In the genomic region with DNA sequence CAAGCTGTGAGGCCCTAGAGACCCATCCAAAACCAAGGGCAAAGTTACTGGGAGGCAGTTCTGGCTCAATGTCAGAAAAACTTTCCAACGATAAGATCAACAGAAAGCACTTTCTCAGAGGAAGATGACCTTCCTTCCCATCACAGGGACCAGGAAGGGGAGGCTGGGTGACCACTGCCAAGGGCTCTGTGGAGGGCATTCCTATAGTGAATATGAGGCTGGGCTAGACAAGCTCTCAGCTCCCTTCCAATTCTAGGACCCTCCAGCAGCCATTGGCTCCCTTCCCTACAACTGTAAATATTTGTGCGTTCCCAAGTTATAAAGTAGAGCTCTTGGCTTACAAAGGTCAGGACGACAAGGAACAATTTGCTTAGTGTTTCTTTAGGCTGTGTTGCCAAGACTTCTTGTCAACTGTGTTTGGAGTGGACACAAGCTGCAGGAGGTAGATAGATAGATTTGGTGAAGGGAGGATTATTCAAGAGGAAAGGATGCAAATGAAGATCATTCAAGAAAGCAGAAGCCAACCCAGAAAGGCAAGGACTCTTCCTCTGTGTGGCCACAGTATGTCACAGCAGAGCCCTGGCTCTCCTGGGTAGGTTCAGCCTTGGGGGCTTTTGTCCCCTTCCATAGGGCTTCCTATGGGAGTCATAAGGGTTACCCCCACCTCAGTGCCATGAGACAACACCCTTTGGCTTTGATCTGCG, we compare ENCODE assay signal across 19 cellular contexts.
DNase-seq lines count a peak whose midpoint lies in the region; ATAC-seq and TF ChIP-seq lines count a peak whose summit lies in the region.
"Had no signal": no experiment of that assay in that cellular context is flagged by ENCODE, and none has a peak within 500 bp of the region (broad histone marks: within the 10 kb centered on the region; RNA-seq: fewer than 3 reads in every experiment).

No MANE protein-coding gene starts in this region.

- H4K20me1 ChIP-seq in SU-DHL-6 (ENCODE audit: low read depth, low read length) (no peaks in the 10 kb centered on the region), smooth muscle cell (ENCODE audit: low read depth) (no peaks in the 10 kb centered on the region)

- H3F3A ChIP-seq in SU-DHL-6 (ENCODE audit: insufficient read depth): peaks cover 34% of the 10 kb centered on the region
- peaks cover 18% of the 10 kb centered on the region for H3F3A ChIP-seq in smooth muscle cell (ENCODE audit: low read depth)

- peak overlapping the region; percentile 98 for H3K27ac ChIP-seq in SU-DHL-6 (ENCODE audit: low read depth, low read length)
- no peak overlapping the region for H3K27ac ChIP-seq in smooth muscle cell (ENCODE audit: low read depth)

- H3K4me1 Mint-ChIP-seq in stimulated activated naive B cell treated with anti-CD40 and anti-IgM and Interleukin-4, amounts not matched to agents 10 μg/mL and 1 μg/mL and 100 μg/mL, for 72 hours: peaks cover 50 to 71% of the 10 kb centered on the region in 2 donors

- H3K9ac ChIP-seq in SU-DHL-6 (ENCODE audit: low read length) (peak overlapping the region; percentile 52), smooth muscle cell (ENCODE audit: low read depth) (no peak overlapping the region)

- H2AFZ ChIP-seq in SU-DHL-6 (ENCODE audit: low read depth, low read length, severe bottlenecking) (no peak overlapping the region), smooth muscle cell (ENCODE audit: low read depth) (no peak overlapping the region)

- peaks cover 20% of the 10 kb centered on the region for H3K4me1 ChIP-seq in smooth muscle cell (ENCODE audit: low read depth)

- peaks cover 0 to 7% of the 10 kb centered on the region in 2 donors for H3K27me3 Mint-ChIP-seq in stimulated activated naive B cell treated with anti-CD40 and anti-IgM and Interleukin-4, amounts not matched to agents 10 μg/mL and 1 μg/mL and 100 μg/mL, for 72 hours

- WGBS in smooth muscle cell (ENCODE audit: low lambda C conversion rate): 90% methylated on average over 4 of the region's 4 CpGs

- H3K36me3 Mint-ChIP-seq in stimulated activated naive B cell treated with anti-CD40 and anti-IgM and Interleukin-4, amounts not matched to agents 10 μg/mL and 1 μg/mL and 100 μg/mL, for 72 hours: no peaks in the 10 kb centered on the region
- H3K36me3 Mint-ChIP-seq: natural killer cell treated with Interleukin-12 subunit alpha and Interleukin-12 subunit beta and Interleukin-15 and Interleukin-18, amount 100 ng/mL, for 72 hours had no signal

- peak overlapping the region; percentile 81 for H3K4me2 ChIP-seq in SU-DHL-6 (ENCODE audit: low read depth, low read length, poor library complexity, severe bottlenecking)
- no peak overlapping the region for H3K4me2 ChIP-seq in smooth muscle cell

- TF ChIP-seq CTCF in GM12873 (IDR thresholded peaks at IDR 0.05; ENCODE audit: insufficient read depth, low read depth, low read length, missing control alignments) (peak; percentile 7), SU-DHL-6 (IDR thresholded peaks at IDR 0.05; ENCODE audit: insufficient read depth, low read length, poor library complexity, severe bottlenecking) (no peak), smooth muscle cell (IDR thresholded peaks at IDR 0.05; ENCODE audit: borderline replicate concordance, insufficient read depth, poor library complexity, severe bottlenecking) (no peak)

- H3K27me3 ChIP-seq in SU-DHL-6 (ENCODE audit: low read length) (no peaks in the 10 kb centered on the region), smooth muscle cell (ENCODE audit: low read depth) (no peaks in the 10 kb centered on the region)

- H3K27ac Mint-ChIP-seq in stimulated activated naive B cell treated with anti-CD40 and anti-IgM and Interleukin-4, amounts not matched to agents 10 μg/mL and 1 μg/mL and 100 μg/mL, for 72 hours: no peak overlapping the region
- H3K27ac Mint-ChIP-seq: activated naive CD4-positive, alpha-beta T cell treated with anti-CD3 and anti-CD28 coated beads for 36 hours; natural killer cell treated with Interleukin-12 subunit alpha and Interleukin-12 subunit beta and Interleukin-15 and Interleukin-18, amount 100 ng/mL, for 72 hours had no signal

- H3K79me2 ChIP-seq in SU-DHL-6 (ENCODE audit: insufficient read depth, low read length) (no peaks in the 10 kb centered on the region), smooth muscle cell (ENCODE audit: low read depth) (no peaks in the 10 kb centered on the region)

- DNase-seq in left kidney (ENCODE audit: low read depth, low spot score): peak; percentile 66
- no peak for DNase-seq in stimulated activated naive B cell treated with anti-CD40 and anti-IgM and Interleukin-4, amounts not matched to agents 10 μg/mL and 1 μg/mL and 100 μg/mL, for 72 hours
- no peak for DNase-seq in smooth muscle cell (lab: John Stamatoyannopoulos, UW; ENCODE audit: unreplicated experiment)
- DNase-seq in mesenteric fat pad (ENCODE audit: low spot score): no peak
- no peak for DNase-seq in NCI-H2196 (lab: John Stamatoyannopoulos, UW; ENCODE audit: unreplicated experiment)
- DNase-seq in dedifferentiated amniotic fluid mesenchymal stem cell (ENCODE audit: extremely low spot score): no peak
- DNase-seq: activated CD4-positive, alpha-beta T cell treated with anti-CD3 and anti-CD28 coated beads for 48 hours; activated naive CD4-positive, alpha-beta T cell treated with anti-CD3 and anti-CD28 coated beads for 36 hours; foreskin melanocyte; MM.1S; NCI-H187 treated with DMSO at 0.1 percent for 48 hours; NCI-H446 treated with DMSO at 0.1 percent for 48 hours; SHP77 treated with DMSO at 0.1 percent for 48 hours; stimulated activated CD4-positive, alpha-beta T cell treated with anti-CD3 and anti-CD28 coated beads, Interleukin-15, amount 100 ng/mL, for 24 hours; stimulated activated naive CD8-positive, alpha-beta T cell treated with anti-CD3 and anti-CD28 coated beads, Interleukin-15, Interleukin-2, amounts not matched to agents 100 U/mL and 50 U/mL, for 24 hours had no signal

- peak overlapping the region; percentile 40 to 58 for H3K4me3 Mint-ChIP-seq in stimulated activated naive B cell treated with anti-CD40 and anti-IgM and Interleukin-4, amounts not matched to agents 10 μg/mL and 1 μg/mL and 100 μg/mL, for 72 hours
- H3K4me3 Mint-ChIP-seq: activated naive CD4-positive, alpha-beta T cell treated with anti-CD3 and anti-CD28 coated beads for 36 hours; natural killer cell treated with Interleukin-12 subunit alpha and Interleukin-12 subunit beta and Interleukin-15 and Interleukin-18, amount 100 ng/mL, for 72 hours had no signal

- no peaks in the 10 kb centered on the region for H3K9me2 ChIP-seq in SU-DHL-6 (replicated peaks; ENCODE audit: insufficient read depth, low read length)

- peaks cover 3 to 4% of the 10 kb centered on the region in 2 donors for H3K9me3 Mint-ChIP-seq in stimulated activated naive B cell treated with anti-CD40 and anti-IgM and Interleukin-4, amounts not matched to agents 10 μg/mL and 1 μg/mL and 100 μg/mL, for 72 hours
- H3K9me3 Mint-ChIP-seq: activated naive CD4-positive, alpha-beta T cell treated with anti-CD3 and anti-CD28 coated beads for 36 hours; natural killer cell treated with Interleukin-12 subunit alpha and Interleukin-12 subunit beta and Interleukin-15 and Interleukin-18, amount 100 ng/mL, for 72 hours had no signal

- H3K36me3 ChIP-seq in SU-DHL-6 (ENCODE audit: low read length) (no peaks in the 10 kb centered on the region), smooth muscle cell (ENCODE audit: low read depth) (no peaks in the 10 kb centered on the region)

- ATAC-seq in stimulated activated naive B cell treated with anti-CD40 and anti-IgM and Interleukin-4, amounts not matched to agents 10 μg/mL and 1 μg/mL and 100 μg/mL, for 72 hours (replicated peaks): no peak
- ATAC-seq: HepG2; stimulated activated naive CD8-positive, alpha-beta T cell treated with anti-CD3 and anti-CD28 coated beads, Interleukin-15, Interleukin-2, amounts not matched to agents 100 U/mL and 50 U/mL, for 24 hours had no signal

- H3K9me3 ChIP-seq in SU-DHL-6 (ENCODE audit: insufficient read depth, low read length): no peaks in the 10 kb centered on the region
- H3K9me3 ChIP-seq in smooth muscle cell (replicated peaks; ENCODE audit: low read depth): no peaks in the 10 kb centered on the region

- H3K4me3 ChIP-seq in SU-DHL-6 (ENCODE audit: insufficient read depth, low read length, poor library complexity, severe bottlenecking): peak overlapping the region; percentile 18
- H3K4me3 ChIP-seq in smooth muscle cell: no peak overlapping the region
